ENCODE assay signal across 15 cellular contexts in genomic region chr16:47323241-47323640, GRCh38.
DNase-seq lines count a peak whose midpoint lies in the region; ATAC-seq and TF ChIP-seq lines count a peak whose summit lies in the region.
"Had no signal": no experiment of that assay in that cellular context is flagged by ENCODE, and none has a peak within 500 bp of the region (broad histone marks: within the 10 kb centered on the region; RNA-seq: fewer than 3 reads in every experiment).

No MANE protein-coding gene starts in this region.

- no peak overlapping the region for H3K27ac ChIP-seq in AG04450 (ENCODE audit: low read depth, low read length)
- no peak overlapping the region for H3K27ac ChIP-seq in right atrium auricular region
- H3K27ac ChIP-seq: A549 had no signal

- no peak overlapping the region for H3K27ac Mint-ChIP-seq in HFFc6
- H3K27ac Mint-ChIP-seq in glutamatergic neuron (ENCODE audit: unreplicated experiment) = no peak overlapping the region
- H3K27ac Mint-ChIP-seq: CD14-positive monocyte had no signal

- no peaks in the 10 kb centered on the region for H3K9me3 ChIP-seq in AG04450 (ENCODE audit: control insufficient read depth, insufficient read depth, low read length)
- no peaks in the 10 kb centered on the region for H3K9me3 ChIP-seq in right atrium auricular region
- H3K9me3 ChIP-seq: A549 had no signal

- H3K4me3 ChIP-seq in AG04450 (ENCODE audit: low read depth, low read length) (no peak overlapping the region), astrocyte of the cerebellum (ENCODE audit: low read depth, low read length) (no peak overlapping the region), right atrium auricular region (no peak overlapping the region)
- H3K4me3 ChIP-seq: A549 had no signal

- in situ Hi-C loops in astrocyte of the cerebellum (cut with HindIII; ENCODE audit: low sequenced_read_pairs) = loop anchor here (5.0 kb wide), 1 partner anchor 71 kb away; no protein-coding TSS in a partner anchor
- in situ Hi-C loops in KBM-7 (cut with MboI; ENCODE audit: low pct_unique_long_range_greater_than_20kb, low sequenced_read_pairs) = no loop called here

- no peak for DNase-seq in AG04450 (ENCODE audit: low read depth, low spot score)
- DNase-seq in HFFc6 = no peak
- no peak for DNase-seq in astrocyte of the cerebellum (ENCODE audit: low read depth)
- no peak for DNase-seq in glutamatergic neuron
- DNase-seq in right atrium auricular region (ENCODE audit: low spot score) = no peak
- no peak for DNase-seq in activated T-cell treated with anti-CD3 and anti-CD28 coated beads, Interleukin-2, amount 50 U/mL, for 1 hour
- no peak for DNase-seq in KBM-7
- DNase-seq: DMS 273 treated with DMSO at 0.1 percent for 48 hours, NCI-H1436 treated with DMSO at 0.1 percent for 48 hours, NCI-H2029 treated with DMSO at 0.1 percent for 48 hours, NCI-H2227 treated with DMSO at 0.1 percent for 48 hours, NCI-H524 had no signal

- H3K36me3 Mint-ChIP-seq in HFFc6 (ENCODE audit: low read depth) (peaks cover 4% of the 10 kb centered on the region), glutamatergic neuron (ENCODE audit: unreplicated experiment) (no peaks in the 10 kb centered on the region)

- H3K27me3 ChIP-seq in AG04450 (ENCODE audit: control insufficient read depth, insufficient read depth, low read length) (no peaks in the 10 kb centered on the region), right atrium auricular region (no peaks in the 10 kb centered on the region)

- peaks cover 7% of the 10 kb centered on the region for H3K9me3 Mint-ChIP-seq in HFFc6
- peaks cover 7% of the 10 kb centered on the region for H3K9me3 Mint-ChIP-seq in glutamatergic neuron (ENCODE audit: unreplicated experiment)

- peaks cover 16% of the 10 kb centered on the region for H3K4me1 Mint-ChIP-seq in HFFc6 (ENCODE audit: low read depth)
- peaks cover 5% of the 10 kb centered on the region for H3K4me1 Mint-ChIP-seq in glutamatergic neuron (ENCODE audit: low read depth, unreplicated experiment)
- H3K4me1 Mint-ChIP-seq: CD14-positive monocyte had no signal

- TF ChIP-seq CTCF in AG04450 (IDR thresholded peaks at IDR 0.05; ENCODE audit: low read depth, low read length) = peak; percentile 17
- TF ChIP-seq CTCF in HFFc6 (IDR thresholded peaks at IDR 0.05) = peak; percentile 30; the same call in 1 of the 2 replicates
- TF ChIP-seq CTCF in astrocyte of the cerebellum (IDR thresholded peaks at IDR 0.05; ENCODE audit: low read depth, low read length, missing control alignments) = peak; percentile 15
- peak; percentile 24 for TF ChIP-seq CTCF in glutamatergic neuron (IDR thresholded peaks at IDR 0.05; ENCODE audit: partially characterized antibody, unreplicated experiment)
- TF ChIP-seq CTCF in right atrium auricular region (IDR thresholded peaks at IDR 0.05) = no peak

- POLR2A ChIA-PET in AG04450 (lab: Yijun Ruan, JAX) = no interaction called here

- no peaks in the 10 kb centered on the region for H3K27me3 Mint-ChIP-seq in HFFc6 (ENCODE audit: insufficient read depth)
- H3K27me3 Mint-ChIP-seq in glutamatergic neuron (ENCODE audit: unreplicated experiment) = peaks cover 2% of the 10 kb centered on the region

- no peaks in the 10 kb centered on the region for H3K36me3 ChIP-seq in right atrium auricular region

- H3K4me1 ChIP-seq in right atrium auricular region = no peaks in the 10 kb centered on the region
- H3K4me1 ChIP-seq: A549 had no signal

- CTCF ChIA-PET in AG04450 (lab: Charles Lee) = interaction anchor here (0.5 to 2.5 kb wide), 3 partner anchors 14 to 841 kb away, joined by 3 to 6 read pairs (median 3); no protein-coding TSS in a partner anchor

- no peak for ATAC-seq in HG03469 (IDR thresholded peaks at IDR 0.05; ENCODE audit: unreplicated experiment)
- ATAC-seq: A549 had no signal

- H3K4me3 Mint-ChIP-seq in HFFc6 (no peak overlapping the region), glutamatergic neuron (ENCODE audit: unreplicated experiment) (no peak overlapping the region)
- H3K4me3 Mint-ChIP-seq: CD14-positive monocyte had no signal

Comparison
In these comparisons a context has a peak if more than half of its experiments do, and no peak if none do; other contexts are left out.
1. CTCF ChIP-seq: peak in AG04450 (single experiment), HFFc6 (single experiment), astrocyte of the cerebellum (single experiment) and glutamatergic neuron (single experiment); none in right atrium auricular region (0 of 2).